9 cellular contexts compared by ENCODE assay signal in genomic region chr6:159074120-159074684, GRCh38. TPM values are rescaled to one million over a fixed set of nuclear protein-coding genes. Genes with fewer than 3 reads are reported as not detected.
DNase-seq lines count a peak whose midpoint lies in the region; ATAC-seq and TF ChIP-seq lines count a peak whose summit lies in the region.
"Had no signal": no experiment of that assay in that cellular context is flagged by ENCODE, and none has a peak within 500 bp of the region (broad histone marks: within the 10 kb centered on the region; RNA-seq: fewer than 3 reads in every experiment).

No MANE protein-coding gene starts in this region.

- peaks cover 15% of the 10 kb centered on the region for H3K27me3 Mint-ChIP-seq in progenitor cell of endocrine pancreas
- H3K27me3 Mint-ChIP-seq in naive thymus-derived CD4-positive, alpha-beta T cell, result peaks cover 0 to 9% (median 0%) of the 10 kb centered on the region in 5 donors

- DNase-seq in NCI-H2107 treated with DMSO at 0.1 percent for 48 hours (lab: John Stamatoyannopoulos, UW; ENCODE audit: unreplicated experiment) (peak; percentile 7), NCI-H2107 (lab: John Stamatoyannopoulos, UW) (no peak), RPMI7951 (ENCODE audit: low read depth) (peak; percentile 64), fibroblast of the aortic adventitia (ENCODE audit: low read depth) (peak; percentile 58), progenitor cell of endocrine pancreas (ENCODE audit: low spot score, unreplicated experiment) (no peak)
- DNase-seq in naive thymus-derived CD4-positive, alpha-beta T cell, result no peak
- no peak for DNase-seq in activated CD4-positive, alpha-beta T cell treated with anti-CD3 and anti-CD28 coated beads, Interleukin-2, amount 50 U/mL, for 48 hours

- peak overlapping the region; percentile 86 for H3K4me3 Mint-ChIP-seq in progenitor cell of endocrine pancreas (ENCODE audit: low read depth)
- no peak overlapping the region for H3K4me3 Mint-ChIP-seq in naive thymus-derived CD4-positive, alpha-beta T cell

- no peak overlapping the region for H3K27ac ChIP-seq in naive thymus-derived CD4-positive, alpha-beta T cell (ENCODE audit: low read depth, low read length)
- H3K27ac ChIP-seq: BLaER1 had no signal

- intact Hi-C loops in naive thymus-derived CD4-positive, alpha-beta T cell (cut with micrococcal nuclease), result no loop called here

- no peaks in the 10 kb centered on the region for H3K27me3 ChIP-seq in naive thymus-derived CD4-positive, alpha-beta T cell (ENCODE audit: control insufficient read depth in 2 of 2, insufficient read depth in 2 of 2, low read length in 2 of 2)
- H3K27me3 ChIP-seq: BLaER1 had no signal

- no peaks in the 10 kb centered on the region for H3K36me3 ChIP-seq in naive thymus-derived CD4-positive, alpha-beta T cell (ENCODE audit: control insufficient read depth in 2 of 3, insufficient read depth in 3 of 3, low read length in 3 of 3)
- H3K36me3 ChIP-seq: BLaER1 had no signal

- H3K4me3 ChIP-seq in fibroblast of the aortic adventitia (ENCODE audit: low read depth, low read length), result peak overlapping the region; percentile 39
- no peak overlapping the region for H3K4me3 ChIP-seq in naive thymus-derived CD4-positive, alpha-beta T cell (ENCODE audit: low read length)
- H3K4me3 ChIP-seq: BLaER1 had no signal

- H3K36me3 Mint-ChIP-seq in progenitor cell of endocrine pancreas (ENCODE audit: insufficient read depth), result no peaks in the 10 kb centered on the region
- peaks cover 0 to 7% (median 0%) of the 10 kb centered on the region in 5 donors for H3K36me3 Mint-ChIP-seq in naive thymus-derived CD4-positive, alpha-beta T cell

- no peak for ATAC-seq in HG03025 (IDR thresholded peaks at IDR 0.05; ENCODE audit: low FRiP score, unreplicated experiment)
- ATAC-seq in naive thymus-derived CD4-positive, alpha-beta T cell, result no peak

- POLR2A ChIA-PET in naive thymus-derived CD4-positive, alpha-beta T cell (lab: Charles Lee), result interaction anchor here (0.6 to 7.1 kb wide), 3 partner anchors 10 to 43 kb away, joined by 3 to 44 read pairs (median 4); no protein-coding TSS in a partner anchor

- H3K4me1 Mint-ChIP-seq in progenitor cell of endocrine pancreas (ENCODE audit: low read depth), result peaks cover 10% of the 10 kb centered on the region
- peaks cover 13 to 30% (median 20%) of the 10 kb centered on the region in 7 donors for H3K4me1 Mint-ChIP-seq in naive thymus-derived CD4-positive, alpha-beta T cell

- no peaks in the 10 kb centered on the region for H3K9me3 ChIP-seq in naive thymus-derived CD4-positive, alpha-beta T cell (ENCODE audit: control insufficient read depth in 2 of 3, low read length in 3 of 3)

- no peaks in the 10 kb centered on the region for H3K9me3 Mint-ChIP-seq in progenitor cell of endocrine pancreas (ENCODE audit: low read depth)
- peaks cover 0 to 5% (median 0%) of the 10 kb centered on the region in 11 donors for H3K9me3 Mint-ChIP-seq in naive thymus-derived CD4-positive, alpha-beta T cell

- peaks cover 0 to 10% of the 10 kb centered on the region in 2 donors for H3K4me1 ChIP-seq in naive thymus-derived CD4-positive, alpha-beta T cell (ENCODE audit: control insufficient read depth in 2 of 2, insufficient read depth in 2 of 2, low read length in 2 of 2)

- TF ChIP-seq CTCF in fibroblast of the aortic adventitia (IDR thresholded peaks at IDR 0.05; ENCODE audit: insufficient read depth, low read length) (no peak), progenitor cell of endocrine pancreas (IDR thresholded peaks at IDR 0.05; ENCODE audit: unreplicated experiment) (no peak)

- peak overlapping the region; percentile 54 for H3K27ac Mint-ChIP-seq in progenitor cell of endocrine pancreas
- H3K27ac Mint-ChIP-seq in naive thymus-derived CD4-positive, alpha-beta T cell, result no peak overlapping the region

- CTCF ChIA-PET in naive thymus-derived CD4-positive, alpha-beta T cell (lab: Charles Lee), result interaction anchor here (1.2 kb wide), 1 partner anchor 10 kb away, joined by 3 read pairs; no protein-coding TSS in a partner anchor

RNA-seq across cellular contexts. Expression of gene TAGAP, which starts 29.4 kb away (rescaled TPM):
- total RNA-seq in RPMI7951 (2014; rRNA removed; shearing (Covaris generic)), result not detected in 2 replicates
- total RNA-seq in fibroblast of the aortic adventitia (ENCODE audit: low replicate concordance), result not detected in 2 replicates
- not detected in 2 replicates for total RNA-seq in progenitor cell of endocrine pancreas
- 100 to 1,000 TPM in 2 of 5 experiments, 10 to 100 TPM in 3; 53.5 to 222 (median 84.0) TPM for total RNA-seq in naive thymus-derived CD4-positive, alpha-beta T cell
- 100 to 1,000 TPM; 151 to 210 TPM for polyA plus RNA-seq in naive thymus-derived CD4-positive, alpha-beta T cell

Comparison
In these comparisons a context has a peak if more than half of its experiments do, and no peak if none do; other contexts are left out.
1. DNase-seq: peak in NCI-H2107 treated with DMSO at 0.1 percent for 48 hours (single experiment), RPMI7951 (single experiment) and fibroblast of the aortic adventitia (single experiment); none in NCI-H2107 (single experiment), progenitor cell of endocrine pancreas (single experiment), naive thymus-derived CD4-positive, alpha-beta T cell (0 of 9) and activated CD4-positive, alpha-beta T cell treated with anti-CD3 and anti-CD28 coated beads, Interleukin-2, amount 50 U/mL, for 48 hours (0 of 2).
2. RNA of gene TAGAP, which starts 29.4 kb away (total RNA-seq): 53.5 to 222 TPM in naive thymus-derived CD4-positive, alpha-beta T cell; not detected in RPMI7951, not detected in fibroblast of the aortic adventitia and not detected in progenitor cell of endocrine pancreas; every median in the first group is over 10 times any median in the second.